10 cellular contexts compared by ENCODE assay signal in the genomic region with DNA sequence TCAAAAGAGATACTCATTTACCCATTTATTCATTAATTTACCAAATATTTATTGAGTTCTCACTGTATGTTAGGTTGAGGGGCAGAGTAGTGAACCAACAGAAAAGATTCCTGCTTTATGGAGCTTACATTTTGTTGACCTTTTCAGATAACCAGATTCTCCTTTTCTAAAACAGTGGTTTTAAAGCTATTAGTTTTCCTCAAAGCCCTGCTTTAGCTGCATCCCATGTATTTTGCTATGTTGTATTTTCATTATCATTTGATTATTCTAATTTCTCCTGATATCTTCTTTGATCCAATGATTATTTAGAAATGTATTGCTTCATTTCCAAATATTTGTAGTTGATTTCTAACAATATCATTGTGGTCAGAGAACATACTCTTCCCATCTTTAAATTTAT. TPM values are rescaled to one million over a fixed set of nuclear protein-coding genes. Genes with fewer than 3 reads are reported as not detected.
"Had no signal": no experiment of that assay in that cellular context is flagged by ENCODE, and none has a peak within 500 bp of the region (broad histone marks: within the 10 kb centered on the region; RNA-seq: fewer than 3 reads in every experiment).

No MANE protein-coding gene starts in this region.

- H3K4me3 ChIP-seq: K562 had no signal

- ATAC-seq: K562 had no signal

- H3K9ac ChIP-seq: KMS-11 had no signal

- H3K4me1 Mint-ChIP-seq: IgD-negative memory B cell had no signal

- H3K4me2 ChIP-seq: KMS-11 had no signal

- DNase-seq: IMR-90, Karpas-422, KBM-7, KG1 had no signal

- H3K27ac Mint-ChIP-seq: IgD-negative memory B cell had no signal

- FAIRE-seq: HTR-8/SVneo, K562 had no signal

- H3K27ac ChIP-seq: HL-60, KMS-11 had no signal

RNA-seq across cellular contexts. Expression of gene EML1, which starts 53.6 kb away (rescaled TPM):
- total RNA-seq: HT-29 had no signal
- polyA plus RNA-seq: IgD-negative memory B cell had no signal
